1 cellular context compared by ENCODE assay signal in genomic region chr7:100435401-100436304, GRCh38.
A peak's percentile ranks its signal among the peaks of the same experiment; 100 is the strongest.
TF ChIP-seq lines count a peak whose summit lies in the region.

No MANE protein-coding gene starts in this region.

TF ChIP-seq in HepG2, 621 proteins besides CTCF, POLR2A, EP300 and RAD21 (continued from another document):
- TF ChIP-seq KDM2A (CRISPR knock-in tag; IDR thresholded peaks at IDR 0.05; ENCODE audit: borderline replicate concordance, low read depth) (peak; percentile 97), ZNF256 (CRISPR knock-in tag; conservative IDR thresholded peaks at IDR 0.05) (0 out of 2 replicates have a peak, but pooled peaks have one; percentile 14), HOXD1 (CRISPR knock-in tag; IDR thresholded peaks at IDR 0.05) (0 out of 2 replicates have a peak, but pooled peaks have one; percentile 46), POLR2G (IDR thresholded peaks at IDR 0.05; ENCODE audit: low read depth, low read length) (peak; percentile 67), DNMT3B (CRISPR knock-in tag; conservative IDR thresholded peaks at IDR 0.05) (no peak), POGK (CRISPR knock-in tag; conservative IDR thresholded peaks at IDR 0.05) (peak; percentile 65), TOPORS (CRISPR knock-in tag; IDR thresholded peaks at IDR 0.05) (peak; percentile 85; the same call in 1 of the 2 replicates), TARDBP (CRISPR knock-in tag; IDR thresholded peaks at IDR 0.05) (peak; percentile 51; the same call in 1 of the 2 replicates), ZBTB20 (CRISPR knock-in tag; IDR thresholded peaks at IDR 0.05; ENCODE audit: borderline replicate concordance, low read depth) (0 out of 2 replicates have a peak, but pooled peaks have one; percentile 29), ZNF232 (CRISPR knock-in tag; IDR thresholded peaks at IDR 0.05; ENCODE audit: borderline replicate concordance) (0 out of 2 replicates have a peak, but pooled peaks have one; percentile 30), ZNF780A (CRISPR knock-in tag; IDR thresholded peaks at IDR 0.05) (no peak), ETV5 (CRISPR knock-in tag; IDR thresholded peaks at IDR 0.05; ENCODE audit: borderline replicate concordance) (peak; percentile 50; the same call in 1 of the 2 replicates), GTF2F1 (IDR thresholded peaks at IDR 0.05; ENCODE audit: low read length) (no peak), SP1 (IDR thresholded peaks at IDR 0.05) (no peak), SP1 (CRISPR knock-in tag; IDR thresholded peaks at IDR 0.05) (no peak), TEAD3 (CRISPR knock-in tag; optimal IDR thresholded peaks at IDR 0.05; ENCODE audit: borderline replicate concordance) (peak; percentile 42), PCBP2 (optimal IDR thresholded peaks at IDR 0.05; ENCODE audit: low read depth, low read length, poor library complexity, severe bottlenecking) (no peak), AGO1 (IDR thresholded peaks at IDR 0.05; ENCODE audit: low read depth, low read length, poor library complexity, severe bottlenecking) (peak; percentile 95), ZBTB38 (CRISPR knock-in tag; IDR thresholded peaks at IDR 0.05) (peak; percentile 57; the same call in 1 of the 2 replicates), TEF (CRISPR knock-in tag; IDR thresholded peaks at IDR 0.05) (no peak), ZNF260 (CRISPR knock-in tag; IDR thresholded peaks at IDR 0.05; ENCODE audit: borderline replicate concordance, low read depth) (no peak), ZNF414 (CRISPR knock-in tag; IDR thresholded peaks at IDR 0.05) (no peak), ZBTB34 (CRISPR knock-in tag; IDR thresholded peaks at IDR 0.05) (no peak), PHF8 (CRISPR knock-in tag; IDR thresholded peaks at IDR 0.05) (peak; percentile 76; the same call in 1 of the 2 replicates), MXD4 (CRISPR knock-in tag; IDR thresholded peaks at IDR 0.05) (no peak), ATF7-NPFF (CRISPR knock-in tag; IDR thresholded peaks at IDR 0.05; ENCODE audit: low read depth) (0 out of 2 replicates have a peak, but pooled peaks have one; percentile 4), ZNF564 (CRISPR knock-in tag; IDR thresholded peaks at IDR 0.05) (peak; percentile 62; the same call in 1 of the 2 replicates), ZNF737 (CRISPR knock-in tag; IDR thresholded peaks at IDR 0.05; ENCODE audit: borderline replicate concordance) (no peak), BORCS8-MEF2B (CRISPR knock-in tag; IDR thresholded peaks at IDR 0.05) (peak; percentile 16), ZSCAN21 (CRISPR knock-in tag; IDR thresholded peaks at IDR 0.05; ENCODE audit: borderline replicate concordance) (no peak; the same call in 1 of the 2 replicates), ZSCAN22 (CRISPR knock-in tag; IDR thresholded peaks at IDR 0.05) (no peak), SNRNP70 (IDR thresholded peaks at IDR 0.05; ENCODE audit: low read depth, low read length) (0 out of 2 replicates have a peak, but pooled peaks have one; percentile 81), ZBTB7A (CRISPR knock-in tag; IDR thresholded peaks at IDR 0.05) (peak; percentile 88), ZNF644 (CRISPR knock-in tag; IDR thresholded peaks at IDR 0.05; ENCODE audit: low read depth) (no peak), ZNF430 (CRISPR knock-in tag; IDR thresholded peaks at IDR 0.05) (no peak), GATA4 (IDR thresholded peaks at IDR 0.05; ENCODE audit: borderline replicate concordance, low read depth) (no peak), NFIB (CRISPR knock-in tag; IDR thresholded peaks at IDR 0.05; ENCODE audit: borderline replicate concordance) (no peak), ZNF552 (CRISPR knock-in tag; IDR thresholded peaks at IDR 0.05; ENCODE audit: borderline replicate concordance) (no peak), ZNF883 (CRISPR knock-in tag; IDR thresholded peaks at IDR 0.05; ENCODE audit: not compliant biosample characterization) (peak; percentile 36), ZNF703 (CRISPR knock-in tag; IDR thresholded peaks at IDR 0.05; ENCODE audit: borderline replicate concordance) (no peak), PLSCR1 (CRISPR knock-in tag; IDR thresholded peaks at IDR 0.05; ENCODE audit: borderline replicate concordance) (no peak), U2AF1 (optimal IDR thresholded peaks at IDR 0.05; ENCODE audit: low read depth, low read length) (peak; percentile 44), ZNF33A (CRISPR knock-in tag; IDR thresholded peaks at IDR 0.05; ENCODE audit: borderline replicate concordance) (0 out of 2 replicates have a peak, but pooled peaks have one; percentile 55), ZFY (CRISPR knock-in tag; IDR thresholded peaks at IDR 0.05) (peak; percentile 64), RBM22 (optimal IDR thresholded peaks at IDR 0.05; ENCODE audit: low read length) (peak; percentile 94), ZNF569 (CRISPR knock-in tag; IDR thresholded peaks at IDR 0.05; ENCODE audit: borderline replicate concordance) (no peak), GLI4 (CRISPR knock-in tag; IDR thresholded peaks at IDR 0.05; ENCODE audit: borderline replicate concordance) (0 out of 2 replicates have a peak, but pooled peaks have one; percentile 23), ZBTB44 (CRISPR knock-in tag; IDR thresholded peaks at IDR 0.05) (0 out of 2 replicates have a peak, but pooled peaks have one; percentile 18), SNAPC2 (CRISPR knock-in tag; IDR thresholded peaks at IDR 0.05) (peak; percentile 77), CHD2 (IDR thresholded peaks at IDR 0.05; ENCODE audit: low read depth, low read length) (no peak), ZNF460 (CRISPR knock-in tag; IDR thresholded peaks at IDR 0.05; ENCODE audit: borderline replicate concordance) (no peak), ZNF768 (CRISPR knock-in tag; IDR thresholded peaks at IDR 0.05) (0 out of 2 replicates have a peak, but pooled peaks have one; percentile 8), SRSF4 (IDR thresholded peaks at IDR 0.05; ENCODE audit: low read depth, low read length, poor library complexity, severe bottlenecking) (no peak), ZNF777 (CRISPR knock-in tag; IDR thresholded peaks at IDR 0.05) (peak; percentile 44), AGO2 (optimal IDR thresholded peaks at IDR 0.05; ENCODE audit: low read depth, low read length) (peak; percentile 99), SAP130 (CRISPR knock-in tag; IDR thresholded peaks at IDR 0.05; ENCODE audit: low read depth) (peak; percentile 2), IRF9 (CRISPR knock-in tag; IDR thresholded peaks at IDR 0.05; ENCODE audit: borderline replicate concordance) (peak; percentile 61), HMGA1 (CRISPR knock-in tag; conservative IDR thresholded peaks at IDR 0.05) (no peak)
